In genomic region chr22:32804036-32804435, GRCh38 we compare ENCODE assay signal across 2 cellular contexts.
A peak's percentile ranks its signal among the peaks of the same experiment; 100 is the strongest.
TF ChIP-seq lines count a peak whose summit lies in the region.

No MANE protein-coding gene starts in this region.

TF ChIP-seq in HEK293, 187 proteins besides CTCF, POLR2A, EP300 and RAD21:
- TF ChIP-seq PATZ1 (tag by site-specific recombination; IDR thresholded peaks at IDR 0.05) (0 out of 2 replicates have a peak, but pooled peaks have one; percentile 21), ZFHX2 (tag by site-specific recombination; conservative IDR thresholded peaks at IDR 0.05) (peak; percentile 77), ZNF777 (tag by site-specific recombination; IDR thresholded peaks at IDR 0.05; ENCODE audit: borderline replicate concordance) (no peak), ZNF18 (tag by site-specific recombination; IDR thresholded peaks at IDR 0.05) (no peak), TCF7L2 (IDR thresholded peaks at IDR 0.05; ENCODE audit: borderline replicate concordance, low read depth, low read length) (no peak), ZNF292 (tag by site-specific recombination; IDR thresholded peaks at IDR 0.05; ENCODE audit: borderline replicate concordance, low read depth) (no peak), ZNF600 (tag by site-specific recombination; IDR thresholded peaks at IDR 0.05) (peak; percentile 83), ZNF561 (tag by site-specific recombination; IDR thresholded peaks at IDR 0.05; ENCODE audit: borderline replicate concordance) (no peak), ZFP41 (tag by site-specific recombination; IDR thresholded peaks at IDR 0.05; ENCODE audit: borderline replicate concordance) (no peak), OSR2 (tag by site-specific recombination; IDR thresholded peaks at IDR 0.05) (no peak), ZNF747 (tag by site-specific recombination; IDR thresholded peaks at IDR 0.05) (no peak), ZNF362 (tag by site-specific recombination; IDR thresholded peaks at IDR 0.05) (0 out of 2 replicates have a peak, but pooled peaks have one; percentile 21), ZNF302 (tag by site-specific recombination; IDR thresholded peaks at IDR 0.05; ENCODE audit: low read depth) (no peak), EGR2 (tag by site-specific recombination; IDR thresholded peaks at IDR 0.05; ENCODE audit: low read depth) (peak; percentile 67), ZNF692 (tag by site-specific recombination; IDR thresholded peaks at IDR 0.05) (0 out of 2 replicates have a peak, but pooled peaks have one; percentile 26), KLF17 (tag by site-specific recombination; IDR thresholded peaks at IDR 0.05) (no peak), ZIC2 (tag by site-specific recombination; IDR thresholded peaks at IDR 0.05) (peak; percentile 15; the same call in 1 of the 2 replicates)
TF ChIP-seq in HEK293: peak in this region for 7.

TF ChIP-seq in HepG2, 621 proteins besides CTCF, POLR2A, EP300 and RAD21 (continued from another document):
- TF ChIP-seq ZNF414 (CRISPR knock-in tag; IDR thresholded peaks at IDR 0.05): no peak
- TF ChIP-seq ZNF274 (CRISPR knock-in tag; IDR thresholded peaks at IDR 0.05): no peak
- TF ChIP-seq HINFP (CRISPR knock-in tag; IDR thresholded peaks at IDR 0.05; ENCODE audit: low read depth): no peak
- no peak for TF ChIP-seq ZNF362 (CRISPR knock-in tag; IDR thresholded peaks at IDR 0.05; ENCODE audit: borderline replicate concordance)
- TF ChIP-seq ZNF225 (CRISPR knock-in tag; IDR thresholded peaks at IDR 0.05): no peak
- TF ChIP-seq MIER2 (CRISPR knock-in tag; IDR thresholded peaks at IDR 0.05): no peak
- TF ChIP-seq HIC2 (CRISPR knock-in tag; IDR thresholded peaks at IDR 0.05; ENCODE audit: low read depth): no peak
